Comparison of ENCODE assay signal across 9 cellular contexts in the genomic region with DNA sequence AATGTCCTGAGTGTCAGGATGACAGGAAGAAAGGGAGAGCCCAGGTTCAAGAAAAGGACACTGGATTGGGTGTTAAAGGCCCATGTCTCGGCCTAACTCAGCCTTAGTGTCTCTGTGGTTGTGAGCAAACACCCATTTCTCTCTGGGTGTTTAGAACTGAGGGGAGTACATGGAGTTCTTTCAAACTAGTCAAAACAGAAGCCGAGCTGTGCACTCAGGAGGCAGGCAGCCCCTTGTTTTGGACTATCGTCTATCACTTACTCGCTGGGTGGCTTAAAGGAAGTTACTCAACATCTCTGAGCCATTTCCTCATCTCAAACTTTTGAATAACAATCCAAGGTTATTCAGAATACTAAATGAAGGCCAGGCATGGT. TPM values are rescaled to one million over a fixed set of nuclear protein-coding genes. Genes with fewer than 3 reads are reported as not detected.
DNase-seq lines count a peak whose midpoint lies in the region; ATAC-seq and TF ChIP-seq lines count a peak whose summit lies in the region.
"Had no signal": no experiment of that assay in that cellular context is flagged by ENCODE, and none has a peak within 500 bp of the region (broad histone marks: within the 10 kb centered on the region; RNA-seq: fewer than 3 reads in every experiment).

No MANE protein-coding gene starts in this region.

- H3K36me3 ChIP-seq in esophagus squamous epithelium (no peaks in the 10 kb centered on the region), A673 (ENCODE audit: insufficient read depth, low read length, poor library complexity, severe bottlenecking) (no peaks in the 10 kb centered on the region)
- H3K36me3 ChIP-seq: gastrocnemius medialis had no signal

- ATAC-seq in GM19351 (IDR thresholded peaks at IDR 0.05; ENCODE audit: unreplicated experiment), result no peak
- ATAC-seq in GM18520 (IDR thresholded peaks at IDR 0.05; ENCODE audit: unreplicated experiment), result no peak
- ATAC-seq: gastrocnemius medialis had no signal

- H3K27me3 ChIP-seq in esophagus squamous epithelium, result no peaks in the 10 kb centered on the region
- H3K27me3 ChIP-seq in A673 (replicated peaks; ENCODE audit: insufficient read depth, low read depth, low read length, poor library complexity), result no peaks in the 10 kb centered on the region
- H3K27me3 ChIP-seq: gastrocnemius medialis had no signal

- no TSS peak for BruUV-seq in A673 (replicated peaks; lab: Mats Ljungman, UMichigan)

- H3K4me1 ChIP-seq in esophagus squamous epithelium (peaks cover 0 to 30% (median 2%) of the 10 kb centered on the region in 3 donors), A673 (ENCODE audit: insufficient read depth, low read length, poor library complexity, severe bottlenecking) (no peaks in the 10 kb centered on the region)
- H3K4me1 ChIP-seq: gastrocnemius medialis had no signal

- TF ChIP-seq POLR2A in esophagus squamous epithelium (IDR thresholded peaks at IDR 0.05) (no peak), erythroblast (IDR thresholded peaks at IDR 0.05; ENCODE audit: low read length) (no peak)

- no peaks in the 10 kb centered on the region for H3K9me3 ChIP-seq in esophagus squamous epithelium
- H3K9me3 ChIP-seq in A673 (ENCODE audit: low read depth, low read length, poor library complexity, severe bottlenecking), result no peaks in the 10 kb centered on the region
- H3K9me3 ChIP-seq: gastrocnemius medialis had no signal

- POLR2A ChIA-PET in A673 (lab: Charles Lee; ENCODE audit: low non-redundant PET), result no interaction called here

- CTCF ChIA-PET in A673 (lab: Charles Lee), result no interaction called here

- DNase-seq in KG1 (lab: John Stamatoyannopoulos, UW) (peak; percentile 35), esophagus squamous epithelium (lab: John Stamatoyannopoulos, UW) (no peak), erythroblast (lab: John Stamatoyannopoulos, UW) (no peak), A673 (ENCODE audit: low spot score) (no peak)
- DNase-seq in activated CD4-positive, alpha-beta T cell treated with anti-CD3 and anti-CD28 coated beads, Interleukin-2, amount 50 U/mL, for 1 hour, result peak; percentile 35
- DNase-seq in stimulated activated CD8-positive, alpha-beta memory T cell treated with anti-CD3 and anti-CD28 coated beads, Interleukin-4, amount 100 ng/mL, for 24 hours (ENCODE audit: low read depth), result peak; percentile 29
- DNase-seq: gastrocnemius medialis had no signal

- 56 to 66% methylated on average over 4 of the region's 4 CpGs for WGBS in esophagus squamous epithelium, 2 donors

- intact Hi-C loops in esophagus squamous epithelium (cut with DNase I) (no loop called here), A673 (cut with micrococcal nuclease; ENCODE audit: unreplicated experiment) (no loop called here)

- peak overlapping the region; percentile 64 to 81 (median 72) for H3K27ac ChIP-seq in esophagus squamous epithelium
- no peak overlapping the region for H3K27ac ChIP-seq in A673 (ENCODE audit: low read depth, low read length, poor library complexity, severe bottlenecking)
- H3K27ac ChIP-seq: gastrocnemius medialis had no signal

- no peak overlapping the region for H3K4me3 ChIP-seq in esophagus squamous epithelium
- no peak overlapping the region for H3K4me3 ChIP-seq in A673 (ENCODE audit: low read depth, low read length, poor library complexity, severe bottlenecking)
- H3K4me3 ChIP-seq: gastrocnemius medialis had no signal

- TF ChIP-seq CTCF in esophagus squamous epithelium (IDR thresholded peaks at IDR 0.05) (no peak), A673 (conservative IDR thresholded peaks at IDR 0.05; ENCODE audit: low read depth, low read length) (no peak)

RNA-seq across cellular contexts. Expression of gene NAIF1, which starts 40.0 kb away (rescaled TPM):
- 1 to 10 TPM; 6.3 to 8.8 (median 7.8) TPM for total RNA-seq in esophagus squamous epithelium
- total RNA-seq in A673 (2021), result 9.3 and 10.8 TPM in 2 replicates

RNA-seq across cellular contexts. Expression of gene SLC25A25, which starts 40.9 kb away (rescaled TPM):
- 10 to 100 TPM; 15.8 to 37.9 (median 24.1) TPM for total RNA-seq in esophagus squamous epithelium
- 24.7 and 26.1 TPM in 2 replicates for total RNA-seq in A673 (2021)

RNA-seq across cellular contexts. Expression of gene EEIG1, which starts 46.4 kb away (rescaled TPM):
- total RNA-seq in esophagus squamous epithelium, result 10 to 100 TPM; 16.9 to 65.0 (median 24.0) TPM
- total RNA-seq in A673 (2021), result 30.0 and 34.1 TPM in 2 replicates

Comparison
In these comparisons a context has a peak if more than half of its experiments do, and no peak if none do; other contexts are left out.
1. DNase-seq: peak in KG1 (single experiment), activated CD4-positive, alpha-beta T cell treated with anti-CD3 and anti-CD28 coated beads, Interleukin-2, amount 50 U/mL, for 1 hour (single experiment) and stimulated activated CD8-positive, alpha-beta memory T cell treated with anti-CD3 and anti-CD28 coated beads, Interleukin-4, amount 100 ng/mL, for 24 hours (single experiment); none in esophagus squamous epithelium (single experiment), erythroblast (0 of 2) and A673 (single experiment).